Comparison of ENCODE assay signal across 8 cellular contexts in genomic region chr5:150484964-150485769, GRCh38. TPM values are rescaled to one million over a fixed set of nuclear protein-coding genes. Genes with fewer than 3 reads are reported as not detected.
DNase-seq lines count a peak whose midpoint lies in the region; ATAC-seq and TF ChIP-seq lines count a peak whose summit lies in the region.

No MANE protein-coding gene starts in this region.

- H3K36me3 ChIP-seq in MM.1S (replicated peaks; ENCODE audit: insufficient read depth, low read length) = no peaks in the 10 kb centered on the region

- no peaks in the 10 kb centered on the region for H3K9me2 ChIP-seq in MM.1S (replicated peaks; ENCODE audit: insufficient read depth, low read length)

- H3F3A ChIP-seq in MM.1S (ENCODE audit: insufficient read depth, low read length) = peaks cover 13% of the 10 kb centered on the region

- H3K27ac Mint-ChIP-seq in CD14-positive monocyte = peak overlapping the region; percentile 28 to 89 (median 72)
- H3K27ac Mint-ChIP-seq in nephron progenitor cell = peak overlapping the region; percentile 99

- peaks cover 32% of the 10 kb centered on the region for H3K79me2 ChIP-seq in MM.1S (ENCODE audit: low read length)

- peak overlapping the region; percentile 83 for H3K9ac ChIP-seq in MM.1S (ENCODE audit: low read length)

- H3K4me1 Mint-ChIP-seq in CD14-positive monocyte (peaks cover 50% of the 10 kb centered on the region), nephron progenitor cell (peaks cover 50% of the 10 kb centered on the region)

- no peaks in the 10 kb centered on the region for H3K36me3 Mint-ChIP-seq in CD14-positive monocyte
- no peaks in the 10 kb centered on the region for H3K36me3 Mint-ChIP-seq in nephron progenitor cell (ENCODE audit: low read depth)

- TF ChIP-seq CTCF in CD14-positive monocyte (IDR thresholded peaks at IDR 0.05) = no peak
- TF ChIP-seq CTCF in MM.1S (IDR thresholded peaks at IDR 0.05; ENCODE audit: low read length) = no peak
- TF ChIP-seq CTCF in dorsolateral prefrontal cortex (IDR thresholded peaks at IDR 0.05 in 54 of 56, conservative IDR thresholded peaks at IDR 0.05 in 2 of 56; ENCODE audit: low read depth in 1 of 56, partially characterized antibody in 56 of 56) = no peak
- TF ChIP-seq CTCF in nephron progenitor cell (IDR thresholded peaks at IDR 0.05) = no peak

- intact Hi-C loops in CD14-positive monocyte (cut with micrococcal nuclease) = loop anchor here in 1 of 2 donors (5.0 kb wide), 1 partner anchor 38 kb away; the partner anchor contains the start of gene RPS14
- intact Hi-C loops in dorsolateral prefrontal cortex (cut with DNase I) = loop anchor here in 1 of 2 donors (5.0 kb wide), 1 partner anchor 37 kb away; no protein-coding TSS in a partner anchor

- H3K9me3 ChIP-seq in MM.1S (replicated peaks; ENCODE audit: insufficient read depth, low read length) = no peaks in the 10 kb centered on the region

- H3K9me3 Mint-ChIP-seq in CD14-positive monocyte (no peaks in the 10 kb centered on the region), nephron progenitor cell (no peaks in the 10 kb centered on the region)

- peak overlapping the region; percentile 77 to 84 for H3K4me3 Mint-ChIP-seq in CD14-positive monocyte
- H3K4me3 Mint-ChIP-seq in nephron progenitor cell = peak overlapping the region; percentile 90

- H3K27ac ChIP-seq in MM.1S (ENCODE audit: low read length) (no peak overlapping the region), dorsolateral prefrontal cortex (peak overlapping the region; percentile 13 to 98 (median 95))

- peak overlapping the region; percentile 67; the same call in 1 of the 2 replicates for H3K4me2 ChIP-seq in MM.1S (ENCODE audit: low read depth, low read length)

- no peak for DNase-seq in CD14-positive monocyte (ENCODE audit: low spot score)
- no peak for DNase-seq in MM.1S
- no peak for DNase-seq in dorsolateral prefrontal cortex
- DNase-seq in nephron progenitor cell = no peak
- DNase-seq in SIG-M5 (lab: John Stamatoyannopoulos, UW) = no peak

- H3K4me1 ChIP-seq in MM.1S (ENCODE audit: low read length) = peaks cover 34% of the 10 kb centered on the region

- no peaks in the 10 kb centered on the region for H3K27me3 ChIP-seq in MM.1S (replicated peaks; ENCODE audit: insufficient read depth, low read length)
- no peaks in the 10 kb centered on the region for H3K27me3 ChIP-seq in dorsolateral prefrontal cortex

- ATAC-seq in GM18519 (IDR thresholded peaks at IDR 0.05; ENCODE audit: low FRiP score, unreplicated experiment) = no peak
- ATAC-seq in HG02938 (IDR thresholded peaks at IDR 0.05; ENCODE audit: unreplicated experiment) = no peak
- no peak for ATAC-seq in GM19455 (IDR thresholded peaks at IDR 0.05; ENCODE audit: unreplicated experiment)

- H3K27me3 Mint-ChIP-seq in CD14-positive monocyte (ENCODE audit: low read depth in 3 of 3) (peaks cover 0 to 8% (median 3%) of the 10 kb centered on the region in 3 donors), nephron progenitor cell (ENCODE audit: low read depth, poor library complexity) (peaks cover 6% of the 10 kb centered on the region)

- H4K20me1 ChIP-seq in MM.1S (ENCODE audit: insufficient read depth, low read length) = no peaks in the 10 kb centered on the region

- H3K4me3 ChIP-seq in MM.1S (ENCODE audit: low read length) (peak overlapping the region; percentile 82), dorsolateral prefrontal cortex (peak overlapping the region; percentile 62 to 99 (median 92))

- H2AFZ ChIP-seq in MM.1S (ENCODE audit: low read length) = peak overlapping the region; percentile 73

RNA-seq across cellular contexts. Expression of gene NDST1, which starts 22.8 kb away (rescaled TPM):
- 1 to 10 TPM; 7.0 to 7.5 TPM for polyA plus RNA-seq in CD14-positive monocyte
- 100 to 1,000 TPM in 43 of 120 experiments, 10 to 100 TPM in 77; 64.3 to 163 (median 92.5) TPM for total RNA-seq in dorsolateral prefrontal cortex

RNA-seq across cellular contexts. Expression of gene RPS14, which starts 35.6 kb away (rescaled TPM):
- polyA plus RNA-seq in CD14-positive monocyte = 1,000 to 10,000 TPM; 2,768 to 3,499 TPM
- 100 to 1,000 TPM; 441 to 866 (median 635) TPM for total RNA-seq in dorsolateral prefrontal cortex
